In genomic region chr7:55016746-55017090, GRCh38 we compare ENCODE assay signal across 31 cellular contexts. TPM values are rescaled to one million over a fixed set of nuclear protein-coding genes. Genes with fewer than 3 reads are reported as not detected.
"Had no signal": no experiment of that assay in that cellular context is flagged by ENCODE, and none has a peak within 500 bp of the region (broad histone marks: within the 10 kb centered on the region; RNA-seq: fewer than 3 reads in every experiment).

No MANE protein-coding gene starts in this region.

- H3K4me1 ChIP-seq: colonic mucosa, gastrocnemius medialis had no signal

- ATAC-seq: activated CD4-positive, CD25-positive, alpha-beta regulatory T cell treated with anti-CD3 and anti-CD28 coated beads, Interleukin-2, amount 50 U/mL, for 24 hours; activated CD8-positive, alpha-beta T cell treated with anti-CD3 and anti-CD28 coated beads for 36 hours; activated T-cell treated with anti-CD3 and anti-CD28 coated beads, Interleukin-2, amount 50 U/mL, for 4 hours; activated T-helper 17 cell treated with anti-CD3 and anti-CD28 coated beads, Interleukin-2, amount 50 U/mL, for 72 hours; body of pancreas; gastrocnemius medialis; heart left ventricle; T-helper 17 cell had no signal

- H3K36me3 Mint-ChIP-seq: activated naive CD8-positive, alpha-beta T cell had no signal

- H3K4me1 Mint-ChIP-seq: activated B cell treated with CpG ODN at 0.5 μM for 24 hours; activated T-helper 17 cell treated with anti-CD3 and anti-CD28 coated beads, Interleukin-2, amount 50 U/mL, for 72 hours; T-helper 17 cell had no signal

- H3K27me3 ChIP-seq: body of pancreas, colonic mucosa had no signal

- H3K9me3 ChIP-seq: body of pancreas, colonic mucosa, gastrocnemius medialis had no signal

- DNase-seq: activated B cell treated with CpG ODN at 0.5 μM for 24 hours; activated CD4-positive, alpha-beta T cell treated with anti-CD3 and anti-CD28 coated beads for 48 hours; activated CD4-positive, alpha-beta T cell treated with anti-CD3 and anti-CD28 coated beads, Interleukin-2, amount 50 U/mL, for 1 hour; activated CD4-positive, alpha-beta T cell treated with anti-CD3 and anti-CD28 coated beads, Interleukin-2, amount 50 U/mL, for 48 hours; activated CD8-positive, alpha-beta memory T cell treated with anti-CD3 and anti-CD28 coated beads for 24 hours; activated CD8-positive, alpha-beta T cell treated with anti-CD3 and anti-CD28 coated beads for 36 hours; activated effector memory CD4-positive, alpha-beta T cell treated with Interleukin-2 at 50 U/mL for 16 hours; activated gamma-delta T cell treated with Interleukin-2 at 50 U/mL for 16 hours; activated naive CD4-positive, alpha-beta T cell treated with anti-CD3 and anti-CD28 coated beads, Interleukin-2, amount 50 U/mL, for 16 hours; activated naive CD4-positive, alpha-beta T cell treated with Interleukin-2 at 50 U/mL for 16 hours; activated T-cell treated with anti-CD3 and anti-CD28 coated beads, Interleukin-2, amount 50 U/mL, for 4 hours; amniotic stem cell; anterior cingulate cortex; body of pancreas; central memory CD4-positive, alpha-beta T cell; cerebellar nuclear complex; colonic mucosa; effector CD8-positive, alpha-beta T cell; foreskin fibroblast; gastrocnemius medialis; glutamatergic neuron; heart left ventricle; T-helper 1 cell; T-helper 17 cell; T1000; WERI-Rb-1 had no signal

- H3K9me3 Mint-ChIP-seq: activated CD8-positive, alpha-beta T cell treated with anti-CD3 and anti-CD28 coated beads for 36 hours; activated T-cell treated with anti-CD3 and anti-CD28 coated beads, Interleukin-2, amount 50 U/mL, for 4 hours; activated T-helper 17 cell treated with anti-CD3 and anti-CD28 coated beads, Interleukin-2, amount 50 U/mL, for 72 hours; T-helper 2 cell treated with Interferon-gamma antibody and Interleukin-4, amounts not matched to agents 5 μg/mL and 100 μg/mL, for 36 hours had no signal

- H3K36me3 ChIP-seq: cardiac muscle cell, colonic mucosa, gastrocnemius medialis, heart left ventricle, WERI-Rb-1 had no signal

- H3K4me3 ChIP-seq: body of pancreas, cardiac muscle cell, colonic mucosa, gastrocnemius medialis, heart left ventricle had no signal

- H3K27ac Mint-ChIP-seq: activated B cell treated with CpG ODN at 0.5 μM for 24 hours; activated CD8-positive, alpha-beta T cell treated with anti-CD3 and anti-CD28 coated beads for 36 hours; activated naive CD8-positive, alpha-beta T cell; activated T-helper 17 cell treated with anti-CD3 and anti-CD28 coated beads, Interleukin-2, amount 50 U/mL, for 72 hours; T-helper 17 cell; T-helper 2 cell treated with Interferon-gamma antibody and Interleukin-4, amounts not matched to agents 5 μg/mL and 100 μg/mL, for 36 hours had no signal

- H3K27ac ChIP-seq: body of pancreas, cardiac muscle cell, colonic mucosa, gastrocnemius medialis, heart left ventricle, WERI-Rb-1 had no signal

- H3K4me3 Mint-ChIP-seq: activated B cell treated with CpG ODN at 0.5 μM for 24 hours; activated CD8-positive, alpha-beta T cell treated with anti-CD3 and anti-CD28 coated beads for 36 hours; activated naive CD8-positive, alpha-beta T cell; activated T-cell treated with anti-CD3 and anti-CD28 coated beads, Interleukin-2, amount 50 U/mL, for 4 hours; activated T-helper 17 cell treated with anti-CD3 and anti-CD28 coated beads, Interleukin-2, amount 50 U/mL, for 72 hours; T-helper 17 cell; T-helper 2 cell treated with Interferon-gamma antibody and Interleukin-4, amounts not matched to agents 5 μg/mL and 100 μg/mL, for 36 hours had no signal

RNA-seq across cellular contexts. Expression of gene EGFR, which starts 2.1 kb away (rescaled TPM):
- total RNA-seq: activated B cell treated with CpG ODN at 0.5 μM for 24 hours; activated CD8-positive, alpha-beta T cell treated with anti-CD3 and anti-CD28 coated beads for 36 hours; T-helper 17 cell had no signal
